ENCODE assay signal across 8 cellular contexts in the genomic region with DNA sequence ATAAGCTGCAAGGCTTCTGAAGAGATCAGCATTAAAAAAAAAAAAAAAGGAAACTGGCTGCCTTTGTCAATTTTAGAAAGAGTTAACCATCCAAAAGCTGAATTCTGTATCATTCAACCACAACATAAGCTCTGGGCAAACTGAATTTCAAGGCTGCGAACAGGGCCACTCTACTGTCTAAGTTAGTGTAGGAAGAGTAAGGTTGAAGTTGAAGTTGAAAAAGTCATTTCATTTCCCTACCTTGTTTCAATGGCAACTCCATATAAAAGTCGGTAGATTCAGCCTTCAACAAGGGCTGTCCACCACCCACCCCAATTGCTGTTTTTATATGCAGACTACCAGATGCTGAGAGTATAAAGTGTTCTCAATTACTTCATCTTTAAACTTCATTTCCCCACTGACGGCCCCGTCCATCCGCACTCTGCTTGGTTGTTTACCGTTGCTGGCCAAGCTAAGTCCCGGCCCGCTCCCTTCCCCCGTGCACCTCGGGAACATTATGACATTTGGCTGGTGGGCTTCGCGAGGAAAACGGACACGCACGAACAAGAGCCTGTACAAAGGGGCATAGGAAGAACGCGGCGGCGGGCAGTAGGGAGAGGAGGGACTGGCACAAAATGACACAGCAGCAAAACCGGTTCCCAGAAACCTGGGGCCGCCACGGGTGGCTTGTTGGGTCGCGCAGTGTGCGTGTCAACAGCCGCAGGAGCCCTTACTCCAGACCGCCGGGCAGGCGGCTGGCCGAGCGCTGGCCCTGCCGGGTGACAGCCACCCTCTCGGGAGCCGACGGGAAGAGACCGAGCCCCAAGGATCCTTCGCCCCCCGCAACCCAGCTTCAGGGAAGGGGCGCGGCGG. TPM values are rescaled to one million over a fixed set of nuclear protein-coding genes. Genes with fewer than 3 reads are reported as not detected.
DNase-seq lines count a peak whose midpoint lies in the region; ATAC-seq, FAIRE-seq and TF ChIP-seq lines count a peak whose summit lies in the region.

No MANE protein-coding gene starts in this region.

- POLR2A ChIA-PET in A549 (lab: Yijun Ruan, JAX) = interaction anchor here (1.5 to 3.4 kb wide), 2 partner anchors 23 to 272 kb away, joined by 10 to 40 read pairs; a partner anchor contains a TSS

- H3K27me3 Mint-ChIP-seq in astrocyte (ENCODE audit: low read depth, unreplicated experiment) = no peaks in the 10 kb centered on the region

- TF ChIP-seq POLR2A in A549 (IDR thresholded peaks at IDR 0.05; ENCODE audit: low read length) = no peak
- no peak for TF ChIP-seq POLR2A in GM12891 (IDR thresholded peaks at IDR 0.05; ENCODE audit: low read depth, low read length)

- FAIRE-seq in A549 (lab: Jason Lieb, UNC) = no peak
- peak; percentile 52 for FAIRE-seq in GM12891 (lab: Jason Lieb, UNC)
- FAIRE-seq in astrocyte (lab: Jason Lieb, UNC) = no peak

- WGBS in A549 (ENCODE audit: missing lambda C conversion rate) = 4% methylated on average over 18 of the region's 41 CpGs
- WGBS in iPS DF 6.9 (ENCODE audit: insufficient coverage, insufficient read length) = no CpG with 5 or more reads among the region's 41 CpGs

- TF ChIP-seq CTCF in A549 (IDR thresholded peaks at IDR 0.05) = no peak
- no peak for TF ChIP-seq CTCF in astrocyte (IDR thresholded peaks at IDR 0.05; ENCODE audit: insufficient read depth, low read depth, low read length)
- TF ChIP-seq CTCF in retinal pigment epithelial cell (conservative IDR thresholded peaks at IDR 0.05; ENCODE audit: low read depth, low read length) = no peak

- peak overlapping the region; percentile 64 for H3K27ac Mint-ChIP-seq in astrocyte (ENCODE audit: unreplicated experiment)

- peak overlapping the region; percentile 75 to 96 for H3K27ac ChIP-seq in A549
- peak overlapping the region; percentile 76 for H3K27ac ChIP-seq in astrocyte (ENCODE audit: low read depth, low read length)
- no peak overlapping the region for H3K27ac ChIP-seq in iPS DF 6.9 (ENCODE audit: low read length)

- no peaks in the 10 kb centered on the region for H3K36me3 Mint-ChIP-seq in astrocyte (ENCODE audit: low read depth, unreplicated experiment)

- CTCF ChIA-PET in A549 (lab: Yijun Ruan, JAX) = interaction anchor here (0.6 to 1.8 kb wide), 5 partner anchors 10 to 351 kb away, joined by 3 to 6 read pairs (median 4); no protein-coding TSS in a partner anchor

- H3K36me3 ChIP-seq in astrocyte (ENCODE audit: insufficient read depth, low read length) = no peaks in the 10 kb centered on the region
- H3K36me3 ChIP-seq in iPS DF 6.9 (ENCODE audit: control insufficient read depth, insufficient read depth, low read length) = no peaks in the 10 kb centered on the region

- H3K4me1 ChIP-seq in A549 (peaks cover 23% of the 10 kb centered on the region), astrocyte (ENCODE audit: insufficient read depth, low read length) (peaks cover 12% of the 10 kb centered on the region), iPS DF 6.9 (ENCODE audit: control insufficient read depth, insufficient read depth, low read length) (no peaks in the 10 kb centered on the region)

- peak overlapping the region; percentile 61 for H2AFZ ChIP-seq in astrocyte (ENCODE audit: low read depth, low read length)

- peaks cover 43% of the 10 kb centered on the region for H3K79me2 ChIP-seq in astrocyte (ENCODE audit: insufficient read depth, low read length)

- ATAC-seq in A549 (peak; percentile 30 to 57), HG02943 (IDR thresholded peaks at IDR 0.05; ENCODE audit: low read depth, unreplicated experiment) (peak; percentile 11)

- TF ChIP-seq EP300 in A549 (IDR thresholded peaks at IDR 0.05) = no peak

- DNase-seq in A549 (ENCODE audit: low read depth in 1 of 2, low spot score in 1 of 2) (peak in 1 of 2 experiments; percentile 20), GM12891 (ENCODE audit: insufficient read length, low spot score) (no peak), astrocyte (ENCODE audit: low read depth) (no peak), iPS DF 6.9 (ENCODE audit: low read depth, low spot score) (no peak), retinal pigment epithelial cell (ENCODE audit: low read depth) (no peak), NCI-H128 (lab: John Stamatoyannopoulos, UW; ENCODE audit: unreplicated experiment) (no peak)

- H4K20me1 ChIP-seq in astrocyte (ENCODE audit: insufficient read depth, low read length) = no peaks in the 10 kb centered on the region

- H3K4me3 Mint-ChIP-seq in astrocyte (ENCODE audit: unreplicated experiment) = peak overlapping the region; percentile 93

- H3K9me3 Mint-ChIP-seq in astrocyte (ENCODE audit: unreplicated experiment) = no peaks in the 10 kb centered on the region

- H3K4me3 ChIP-seq in A549 (peak overlapping the region; percentile 80), astrocyte (ENCODE audit: insufficient read depth, low read depth, low read length) (peak overlapping the region; percentile 90), iPS DF 6.9 (ENCODE audit: low read length) (peak overlapping the region; percentile 78; the same call in 1 of the 2 replicates), retinal pigment epithelial cell (ENCODE audit: low read length) (peak overlapping the region; percentile 67)

- peak overlapping the region; percentile 79 for H3K4me2 ChIP-seq in A549
- H3K4me2 ChIP-seq in astrocyte (ENCODE audit: low read length) = peak overlapping the region; percentile 95

- no peak for TF ChIP-seq RAD21 in A549 (conservative IDR thresholded peaks at IDR 0.05 in 1 of 2, IDR thresholded peaks at IDR 0.05 in 1 of 2)

- H3K9me3 ChIP-seq in A549 (no peaks in the 10 kb centered on the region), astrocyte (ENCODE audit: insufficient read depth, low read depth, low read length) (no peaks in the 10 kb centered on the region), iPS DF 6.9 (ENCODE audit: control insufficient read depth, insufficient read depth, low read length) (no peaks in the 10 kb centered on the region)

- H3K4me1 Mint-ChIP-seq in astrocyte (ENCODE audit: low read depth, unreplicated experiment) = peaks cover 15% of the 10 kb centered on the region

- peak overlapping the region; percentile 88 for H3K9ac ChIP-seq in astrocyte (ENCODE audit: low read length)

- H3K27me3 ChIP-seq in astrocyte (ENCODE audit: insufficient read depth, low read length) (no peaks in the 10 kb centered on the region), iPS DF 6.9 (ENCODE audit: control insufficient read depth, insufficient read depth, low read length) (no peaks in the 10 kb centered on the region; the same call in 1 of the 2 replicates)

TF ChIP-seq in A549, 52 proteins besides CTCF, POLR2A, EP300 and RAD21:
- TF ChIP-seq PHF8 (IDR thresholded peaks at IDR 0.05; ENCODE audit: borderline replicate concordance, low read depth) (0 out of 2 replicates have a peak, but pooled peaks have one; percentile 23), HOXB5 (CRISPR knock-in tag; IDR thresholded peaks at IDR 0.05) (no peak)

TF ChIP-seq in GM12891, 5 proteins besides CTCF, POLR2A, EP300 and RAD21:
- no peak for TF ChIP-seq SPI1 (IDR thresholded peaks at IDR 0.05; ENCODE audit: low read depth, low read length)
- TF ChIP-seq PAX5 (IDR thresholded peaks at IDR 0.05; ENCODE audit: insufficient read depth, low read length, severe bottlenecking) = no peak
- TF ChIP-seq TAF1 (IDR thresholded peaks at IDR 0.05; ENCODE audit: low read depth, low read length) = no peak
- no peak for TF ChIP-seq POU2F2 (IDR thresholded peaks at IDR 0.05; ENCODE audit: low read depth, low read length)
- TF ChIP-seq POLR2AphosphoS5 (IDR thresholded peaks at IDR 0.05; ENCODE audit: low read depth, low read length) = no peak

TF ChIP-seq in PFSK-1, 5 proteins besides CTCF, POLR2A, EP300 and RAD21:
- 0 out of 2 replicates have a peak, but pooled peaks have one; percentile 39 for TF ChIP-seq SIN3A (IDR thresholded peaks at IDR 0.05; ENCODE audit: borderline replicate concordance, insufficient read depth, low read length)
- no peak for TF ChIP-seq POLR2AphosphoS5 (IDR thresholded peaks at IDR 0.05; ENCODE audit: low read depth, low read length)
- TF ChIP-seq FOXP2 (optimal IDR thresholded peaks at IDR 0.05; ENCODE audit: borderline replicate concordance, extremely low read depth, extremely low read length, insufficient read depth) = peak; percentile 15
TF ChIP-seq in PFSK-1: peak in this region for 2.

RNA-seq across cellular contexts. Expression of a gene that starts 1.4 kb away (rescaled TPM):
- polyA plus RNA-seq in A549 (2011; rRNA removed) (12.0 and 12.7 TPM in 2 replicates), A549 (2017; fragmentation: RNase III; extraction: RNeasy Plus Mini Kit Qiagen cat#74134 plus additional on column Dnase treatment) (6.7 to 6.9 TPM (median 6.8 TPM) in 3 replicates)
- 4.5 and 5.7 TPM in 2 replicates for polyA plus RNA-seq in A549 (2012; cell fraction: cytosol; rRNA removed)
- 2.3 and 2.4 TPM in 2 replicates for polyA plus RNA-seq in A549 (2012; cell fraction: nucleus; rRNA removed)
- 22.4 and 24.1 TPM in 2 replicates for polyA minus RNA-seq in A549 (2011; rRNA and poly(A)+ RNA removed)
- 3.1 TPM for polyA plus RNA-seq in GM12891 (2012; ENCODE audit: low read depth, missing spikeins)
- polyA plus RNA-seq in PFSK-1 (2012; ENCODE audit: insufficient read length, low read depth) = 6.0 TPM
- total RNA-seq in astrocyte = 9.6 and 11.1 TPM in 2 replicates

RNA-seq across cellular contexts. Expression of a gene that starts 23.0 kb away (rescaled TPM):
- polyA plus RNA-seq in A549 (2011; rRNA removed) = 35.5 and 36.5 TPM in 2 replicates
- 20.6 and 23.7 TPM in 2 replicates for polyA plus RNA-seq in A549 (2012; cell fraction: cytosol; rRNA removed)
- 9.0 and 9.6 TPM in 2 replicates for polyA plus RNA-seq in A549 (2012; cell fraction: nucleus; rRNA removed)
- 36.8 to 40.4 TPM (median 39.9 TPM) in 3 replicates for polyA plus RNA-seq in A549 (2017; fragmentation: RNase III; extraction: RNeasy Plus Mini Kit Qiagen cat#74134 plus additional on column Dnase treatment)
- 9.3 and 10.2 TPM in 2 replicates for polyA minus RNA-seq in A549 (2011; rRNA and poly(A)+ RNA removed)
- 43.7 TPM for polyA plus RNA-seq in GM12891 (2012; ENCODE audit: low read depth, missing spikeins)
- 22.7 TPM for polyA plus RNA-seq in PFSK-1 (2012; ENCODE audit: insufficient read length, low read depth)
- 35.2 and 39.3 TPM in 2 replicates for total RNA-seq in astrocyte
